11 cellular contexts compared by ENCODE assay signal in genomic region chr14:51310453-51311074, GRCh38.
DNase-seq lines count a peak whose midpoint lies in the region; ATAC-seq and TF ChIP-seq lines count a peak whose summit lies in the region.
"Had no signal": no experiment of that assay in that cellular context is flagged by ENCODE, and none has a peak within 500 bp of the region (broad histone marks: within the 10 kb centered on the region; RNA-seq: fewer than 3 reads in every experiment).

No MANE protein-coding gene starts in this region.

- POLR2A ChIA-PET in AG04450 (lab: Yijun Ruan, JAX): no interaction called here

- H3K27me3 ChIP-seq in AG04450 (ENCODE audit: control insufficient read depth, insufficient read depth, low read length) (no peaks in the 10 kb centered on the region), left lung (no peaks in the 10 kb centered on the region), adrenal gland (no peaks in the 10 kb centered on the region)

- DNase-seq in AG04450 (ENCODE audit: low read depth, low spot score) (peak; percentile 26), NCI-H345 (lab: John Stamatoyannopoulos, UW) (peak; percentile 4), dermis microvascular lymphatic vessel endothelial cell (ENCODE audit: low read depth in 2 of 2) (peak; percentile 93 to 97), left lung (no peak), adrenal gland (no peak), NCI-H69 (lab: John Stamatoyannopoulos, UW) (no peak)
- DNase-seq: activated CD4-positive, alpha-beta T cell treated with anti-CD3 and anti-CD28 coated beads, Interleukin-2, amount 10 ng/mL, durations not matched to agents 24 days and 14 days; NCI-H774; stimulated activated naive CD8-positive, alpha-beta T cell treated with anti-CD3 and anti-CD28 coated beads, Interleukin-15, Interleukin-2, amounts not matched to agents 100 U/mL and 50 U/mL, for 24 hours had no signal

- TF ChIP-seq CTCF in AG04450 (IDR thresholded peaks at IDR 0.05; ENCODE audit: low read depth, low read length) (no peak), left lung (IDR thresholded peaks at IDR 0.05) (no peak), adrenal gland (IDR thresholded peaks at IDR 0.05) (no peak)

- H3K27ac ChIP-seq in AG04450 (ENCODE audit: low read depth, low read length) (no peak overlapping the region), left lung (peak overlapping the region; percentile 11 to 45), adrenal gland (no peak overlapping the region)

- no peak overlapping the region for H3K4me3 ChIP-seq in AG04450 (ENCODE audit: low read depth, low read length)
- no peak overlapping the region for H3K4me3 ChIP-seq in left lung
- H3K4me3 ChIP-seq in adrenal gland: no peak overlapping the region

- H3K4me1 ChIP-seq in left lung: no peaks in the 10 kb centered on the region
- no peaks in the 10 kb centered on the region for H3K4me1 ChIP-seq in adrenal gland (replicated peaks in 1 of 2)

- H3K9me3 ChIP-seq in AG04450 (ENCODE audit: control insufficient read depth, insufficient read depth, low read length): no peaks in the 10 kb centered on the region
- H3K9me3 ChIP-seq in left lung: no peaks in the 10 kb centered on the region
- H3K9me3 ChIP-seq in adrenal gland (replicated peaks in 1 of 3): no peaks in the 10 kb centered on the region

- intact Hi-C loops in left lung (cut with DNase I) (no loop called here), adrenal gland (cut with DNase I) (no loop called here)

- H3K36me3 ChIP-seq in left lung (no peaks in the 10 kb centered on the region), adrenal gland (replicated peaks in 1 of 2) (no peaks in the 10 kb centered on the region)

- WGBS in adrenal gland, 4 donors: 61 to 76% (median 68%) methylated on average over 3 of the region's 3 CpGs

- TF ChIP-seq POLR2A in adrenal gland (IDR thresholded peaks at IDR 0.05): no peak

- CTCF ChIA-PET in AG04450 (lab: Charles Lee): no interaction called here

- ATAC-seq in left lung (peak; percentile 57), GM21360 (IDR thresholded peaks at IDR 0.05; ENCODE audit: unreplicated experiment) (no peak), HG02678 (IDR thresholded peaks at IDR 0.05; ENCODE audit: unreplicated experiment) (no peak)
- ATAC-seq: stimulated activated naive CD8-positive, alpha-beta T cell treated with anti-CD3 and anti-CD28 coated beads, Interleukin-15, Interleukin-2, amounts not matched to agents 100 U/mL and 50 U/mL, for 24 hours had no signal

Comparison
In these comparisons a context has a peak if more than half of its experiments do, and no peak if none do; other contexts are left out.
1. DNase-seq: peak in AG04450 (single experiment), NCI-H345 (single experiment) and dermis microvascular lymphatic vessel endothelial cell (2 of 2); none in left lung (0 of 2), adrenal gland (0 of 7) and NCI-H69 (single experiment).
2. H3K27ac ChIP-seq: peak in left lung (2 of 2); none in AG04450 (single experiment) and adrenal gland (0 of 5).